ENCODE assay signal across 1 cellular context in the genomic region with DNA sequence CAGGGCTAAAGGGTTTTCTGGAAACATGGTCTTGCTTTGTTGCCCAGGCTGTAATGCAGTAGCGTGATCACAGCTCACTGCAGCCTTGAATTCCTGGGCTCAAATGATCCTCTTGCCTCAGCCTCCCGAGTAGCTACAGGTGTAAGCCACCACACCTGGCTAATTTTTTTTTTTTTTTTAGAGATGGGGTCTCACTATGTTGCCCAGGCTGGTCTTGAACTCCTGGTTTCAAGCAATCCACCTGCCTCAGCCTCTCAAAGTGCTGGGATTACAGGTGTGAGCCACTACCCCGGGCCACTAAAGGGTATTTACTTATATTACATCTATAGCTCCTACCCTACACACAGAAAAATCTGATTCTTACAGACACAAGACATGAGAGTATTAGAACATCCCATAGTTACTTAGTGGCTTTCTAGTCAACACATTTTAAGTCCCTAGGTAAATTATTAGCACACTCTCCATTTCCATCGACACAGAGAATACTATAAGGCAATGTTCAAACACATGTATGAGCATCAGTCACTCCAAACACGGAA.
TF ChIP-seq lines count a peak whose summit lies in the region.

No MANE protein-coding gene starts in this region.

TF ChIP-seq in K562, 482 proteins besides CTCF, POLR2A, EP300 and RAD21:
- TF ChIP-seq PHF20 (IDR thresholded peaks at IDR 0.05; ENCODE audit: partially characterized antibody): no peak
- no peak for TF ChIP-seq SMAD3 (CRISPR knock-in tag; conservative IDR thresholded peaks at IDR 0.05)
- no peak for TF ChIP-seq SOX6 (IDR thresholded peaks at IDR 0.05)
- no peak for TF ChIP-seq COPS2 (conservative IDR thresholded peaks at IDR 0.05)
- TF ChIP-seq ZNF699 (CRISPR knock-in tag; IDR thresholded peaks at IDR 0.05; ENCODE audit: insufficient replicate concordance): no peak
- no peak for TF ChIP-seq ZBTB1 (CRISPR knock-in tag; IDR thresholded peaks at IDR 0.05; ENCODE audit: borderline replicate concordance, low read depth)
- TF ChIP-seq, protein P1, sequence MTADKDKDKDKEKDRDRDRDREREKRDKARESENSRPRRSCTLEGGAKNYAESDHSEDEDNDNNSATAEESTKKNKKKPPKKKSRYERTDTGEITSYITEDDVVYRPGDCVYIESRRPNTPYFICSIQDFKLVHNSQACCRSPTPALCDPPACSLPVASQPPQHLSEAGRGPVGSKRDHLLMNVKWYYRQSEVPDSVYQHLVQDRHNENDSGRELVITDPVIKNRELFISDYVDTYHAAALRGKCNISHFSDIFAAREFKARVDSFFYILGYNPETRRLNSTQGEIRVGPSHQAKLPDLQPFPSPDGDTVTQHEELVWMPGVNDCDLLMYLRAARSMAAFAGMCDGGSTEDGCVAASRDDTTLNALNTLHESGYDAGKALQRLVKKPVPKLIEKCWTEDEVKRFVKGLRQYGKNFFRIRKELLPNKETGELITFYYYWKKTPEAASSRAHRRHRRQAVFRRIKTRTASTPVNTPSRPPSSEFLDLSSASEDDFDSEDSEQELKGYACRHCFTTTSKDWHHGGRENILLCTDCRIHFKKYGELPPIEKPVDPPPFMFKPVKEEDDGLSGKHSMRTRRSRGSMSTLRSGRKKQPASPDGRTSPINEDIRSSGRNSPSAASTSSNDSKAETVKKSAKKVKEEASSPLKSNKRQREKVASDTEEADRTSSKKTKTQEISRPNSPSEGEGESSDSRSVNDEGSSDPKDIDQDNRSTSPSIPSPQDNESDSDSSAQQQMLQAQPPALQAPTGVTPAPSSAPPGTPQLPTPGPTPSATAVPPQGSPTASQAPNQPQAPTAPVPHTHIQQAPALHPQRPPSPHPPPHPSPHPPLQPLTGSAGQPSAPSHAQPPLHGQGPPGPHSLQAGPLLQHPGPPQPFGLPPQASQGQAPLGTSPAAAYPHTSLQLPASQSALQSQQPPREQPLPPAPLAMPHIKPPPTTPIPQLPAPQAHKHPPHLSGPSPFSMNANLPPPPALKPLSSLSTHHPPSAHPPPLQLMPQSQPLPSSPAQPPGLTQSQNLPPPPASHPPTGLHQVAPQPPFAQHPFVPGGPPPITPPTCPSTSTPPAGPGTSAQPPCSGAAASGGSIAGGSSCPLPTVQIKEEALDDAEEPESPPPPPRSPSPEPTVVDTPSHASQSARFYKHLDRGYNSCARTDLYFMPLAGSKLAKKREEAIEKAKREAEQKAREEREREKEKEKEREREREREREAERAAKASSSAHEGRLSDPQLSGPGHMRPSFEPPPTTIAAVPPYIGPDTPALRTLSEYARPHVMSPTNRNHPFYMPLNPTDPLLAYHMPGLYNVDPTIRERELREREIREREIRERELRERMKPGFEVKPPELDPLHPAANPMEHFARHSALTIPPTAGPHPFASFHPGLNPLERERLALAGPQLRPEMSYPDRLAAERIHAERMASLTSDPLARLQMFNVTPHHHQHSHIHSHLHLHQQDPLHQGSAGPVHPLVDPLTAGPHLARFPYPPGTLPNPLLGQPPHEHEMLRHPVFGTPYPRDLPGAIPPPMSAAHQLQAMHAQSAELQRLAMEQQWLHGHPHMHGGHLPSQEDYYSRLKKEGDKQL (CRISPR knock-in tag; IDR thresholded peaks at IDR 0.05; ENCODE audit: borderline replicate concordance): no peak
- TF ChIP-seq MEF2A (IDR thresholded peaks at IDR 0.05; ENCODE audit: control insufficient read depth, low read depth, low read length): no peak
- no peak for TF ChIP-seq HOXB6 (CRISPR knock-in tag; IDR thresholded peaks at IDR 0.05; ENCODE audit: borderline replicate concordance)
- TF ChIP-seq SAFB (IDR thresholded peaks at IDR 0.05; ENCODE audit: borderline replicate concordance, low read depth, low read length): no peak
- no peak for TF ChIP-seq IRF2 (CRISPR knock-in tag; IDR thresholded peaks at IDR 0.05)
- TF ChIP-seq, protein P2, sequence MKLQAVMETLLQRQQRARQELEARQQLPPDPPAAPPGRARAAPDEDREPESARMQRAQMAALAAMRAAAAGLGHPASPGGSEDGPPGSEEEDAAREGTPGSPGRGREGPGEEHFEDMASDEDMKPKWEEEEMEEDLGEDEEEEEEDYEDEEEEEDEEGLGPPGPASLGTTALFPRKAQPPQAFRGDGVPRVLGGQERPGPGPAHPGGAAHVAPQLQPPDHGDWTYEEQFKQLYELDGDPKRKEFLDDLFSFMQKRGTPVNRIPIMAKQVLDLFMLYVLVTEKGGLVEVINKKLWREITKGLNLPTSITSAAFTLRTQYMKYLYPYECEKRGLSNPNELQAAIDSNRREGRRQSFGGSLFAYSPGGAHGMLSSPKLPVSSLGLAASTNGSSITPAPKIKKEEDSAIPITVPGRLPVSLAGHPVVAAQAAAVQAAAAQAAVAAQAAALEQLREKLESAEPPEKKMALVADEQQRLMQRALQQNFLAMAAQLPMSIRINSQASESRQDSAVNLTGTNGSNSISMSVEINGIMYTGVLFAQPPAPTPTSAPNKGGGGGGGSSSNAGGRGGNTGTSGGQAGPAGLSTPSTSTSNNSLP (IDR thresholded peaks at IDR 0.05; ENCODE audit: borderline replicate concordance, low read depth, low read length): no peak
- no peak for TF ChIP-seq TAL1 (IDR thresholded peaks at IDR 0.05)
- TF ChIP-seq, protein P3, sequence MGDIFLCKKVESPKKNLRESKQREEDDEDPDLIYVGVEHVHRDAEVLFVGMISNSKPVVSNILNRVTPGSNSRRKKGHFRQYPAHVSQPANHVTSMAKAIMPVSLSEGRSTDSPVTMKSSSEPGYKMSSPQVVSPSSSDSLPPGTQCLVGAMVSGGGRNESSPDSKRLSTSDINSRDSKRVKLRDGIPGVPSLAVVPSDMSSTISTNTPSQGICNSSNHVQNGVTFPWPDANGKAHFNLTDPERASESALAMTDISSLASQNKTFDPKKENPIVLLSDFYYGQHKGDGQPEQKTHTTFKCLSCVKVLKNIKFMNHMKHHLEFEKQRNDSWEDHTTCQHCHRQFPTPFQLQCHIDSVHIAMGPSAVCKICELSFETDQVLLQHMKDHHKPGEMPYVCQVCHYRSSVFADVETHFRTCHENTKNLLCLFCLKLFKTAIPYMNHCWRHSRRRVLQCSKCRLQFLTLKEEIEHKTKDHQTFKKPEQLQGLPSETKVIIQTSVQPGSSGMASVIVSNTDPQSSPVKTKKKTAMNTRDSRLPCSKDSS (IDR thresholded peaks at IDR 0.05; ENCODE audit: low read depth, partially characterized antibody): no peak
- TF ChIP-seq ZNF830 (CRISPR knock-in tag; IDR thresholded peaks at IDR 0.05): no peak
- no peak for TF ChIP-seq TRIM24 (IDR thresholded peaks at IDR 0.05)
